Comparison of ENCODE assay signal across 1 cellular context in the genomic region with DNA sequence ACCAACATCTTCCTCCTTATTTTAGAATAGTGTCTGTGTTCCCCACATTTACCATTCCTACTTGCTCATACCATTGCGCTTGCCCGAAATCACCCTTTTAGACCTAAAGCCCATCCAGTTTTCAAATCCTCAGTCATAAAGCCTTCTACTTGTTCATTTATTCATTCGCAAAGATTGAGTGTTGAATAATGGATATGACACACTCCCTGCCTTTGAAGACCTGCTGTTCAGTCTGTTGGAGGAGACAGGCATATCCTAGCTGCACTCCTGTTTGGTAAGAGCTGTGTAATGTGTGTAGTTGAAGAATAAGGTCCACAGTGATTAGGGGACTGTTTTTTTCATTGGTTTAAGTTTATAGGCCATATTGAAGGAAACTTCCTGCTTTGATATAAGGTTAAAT.
TF ChIP-seq lines count a peak whose summit lies in the region.

No MANE protein-coding gene starts in this region.

TF ChIP-seq in HepG2, 621 proteins besides CTCF, POLR2A, EP300 and RAD21 (continued from another document):
- no peak for TF ChIP-seq STAT6 (CRISPR knock-in tag; IDR thresholded peaks at IDR 0.05; ENCODE audit: borderline replicate concordance)
- no peak for TF ChIP-seq ZNF839 (CRISPR knock-in tag; IDR thresholded peaks at IDR 0.05; ENCODE audit: borderline replicate concordance)
- no peak for TF ChIP-seq GTF3A (CRISPR knock-in tag; conservative IDR thresholded peaks at IDR 0.05)
- TF ChIP-seq STAG1 (CRISPR knock-in tag; IDR thresholded peaks at IDR 0.05) = no peak
- TF ChIP-seq CBFB (CRISPR knock-in tag; IDR thresholded peaks at IDR 0.05) = no peak
- TF ChIP-seq ZHX1 (CRISPR knock-in tag; IDR thresholded peaks at IDR 0.05; ENCODE audit: low read depth) = no peak
- no peak for TF ChIP-seq ZSCAN30 (CRISPR knock-in tag; IDR thresholded peaks at IDR 0.05)
- no peak for TF ChIP-seq RAD51 (IDR thresholded peaks at IDR 0.05; ENCODE audit: borderline replicate concordance)
- TF ChIP-seq MTA3 (CRISPR knock-in tag; IDR thresholded peaks at IDR 0.05) = no peak
- no peak for TF ChIP-seq RFXANK (CRISPR knock-in tag; IDR thresholded peaks at IDR 0.05)
- TF ChIP-seq MBD4 (IDR thresholded peaks at IDR 0.05; ENCODE audit: borderline replicate concordance, low read length) = no peak
